ENCODE assay signal across 21 cellular contexts in the genomic region with DNA sequence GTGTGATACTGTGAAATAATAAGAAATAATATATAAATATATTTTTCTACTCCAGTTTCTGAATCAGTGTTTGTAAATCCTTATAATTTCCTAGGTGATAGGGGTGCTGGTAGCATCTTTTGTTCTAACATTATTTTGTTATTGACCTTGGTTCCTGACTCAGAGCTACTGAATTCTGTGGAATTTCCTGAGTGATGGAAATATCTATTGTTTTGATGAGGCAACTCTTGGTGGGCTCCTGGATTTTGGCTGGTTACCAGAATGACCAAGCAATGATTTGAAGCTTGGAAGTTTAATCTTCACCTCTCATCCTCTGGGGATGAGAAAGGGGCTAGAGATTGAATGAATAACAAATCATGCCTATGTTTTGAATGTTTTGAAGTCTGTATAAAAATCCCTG.
DNase-seq lines count a peak whose midpoint lies in the region; ATAC-seq, FAIRE-seq and TF ChIP-seq lines count a peak whose summit lies in the region.
"Had no signal": no experiment of that assay in that cellular context is flagged by ENCODE, and none has a peak within 500 bp of the region (broad histone marks: within the 10 kb centered on the region; RNA-seq: fewer than 3 reads in every experiment).

No MANE protein-coding gene starts in this region.

- no peak for FAIRE-seq in urothelium cell line (lab: Jason Lieb, UNC)
- FAIRE-seq: G401.6, GM12892 had no signal

- ATAC-seq in left colon: no peak
- ATAC-seq: effector memory CD8-positive, alpha-beta T cell; sciatic nerve had no signal

- no peak overlapping the region for H3K4me3 ChIP-seq in fibroblast of the aortic adventitia (ENCODE audit: low read depth, low read length)
- H3K4me3 ChIP-seq: cardiac muscle cell, testis had no signal

- intact Hi-C loops in left colon (cut with DNase I, micrococcal nuclease): no loop called here

- no peak for TF ChIP-seq CTCF in fibroblast of the aortic adventitia (IDR thresholded peaks at IDR 0.05; ENCODE audit: insufficient read depth, low read length)

- in situ Hi-C loops in ACHN (cut with HindIII; ENCODE audit: low pct_ligation_motif_present, low pct_unique_long_range_greater_than_20kb, low sequenced_read_pairs): no loop called here

- peak; percentile 49 for DNase-seq in HS-27A (ENCODE audit: low read depth)
- peak; percentile 76 for DNase-seq in amniotic epithelial cell (ENCODE audit: low read depth)
- peak; percentile 78 for DNase-seq in fibroblast of the aortic adventitia (ENCODE audit: low read depth)
- peak; percentile 23 for DNase-seq in urothelium cell line (ENCODE audit: low spot score)
- DNase-seq in ACHN: no peak
- DNase-seq in C1 segment of cervical spinal cord (lab: John Stamatoyannopoulos, UW): no peak
- no peak for DNase-seq in left colon
- DNase-seq: activated CD4-positive, CD25-positive, alpha-beta regulatory T cell treated with anti-CD3 and anti-CD28 coated beads, Interleukin-2, amount 50 U/mL, for 72 hours; activated naive CD4-positive, alpha-beta T cell treated with anti-CD3 and anti-CD28 coated beads, Interleukin-2, amount 10 ng/mL, durations not matched to agents 7 days and 5 days; CD8-positive, alpha-beta memory T cell; effector memory CD8-positive, alpha-beta T cell; H9; mesendoderm; NCI-H1417; Right ventricle myocardium superior; stimulated activated CD4-positive, alpha-beta T cell treated with anti-CD3 and anti-CD28 coated beads, Interleukin-4, amount 100 ng/mL, for 1 hour; testis had no signal

Comparison
In these comparisons a context has a peak if more than half of its experiments do, and no peak if none do; other contexts are left out.
1. DNase-seq: peak in HS-27A (single experiment), amniotic epithelial cell (single experiment), fibroblast of the aortic adventitia (single experiment) and urothelium cell line (single experiment); none in ACHN (single experiment), C1 segment of cervical spinal cord (0 of 14) and left colon (0 of 2).